In the genomic region with DNA sequence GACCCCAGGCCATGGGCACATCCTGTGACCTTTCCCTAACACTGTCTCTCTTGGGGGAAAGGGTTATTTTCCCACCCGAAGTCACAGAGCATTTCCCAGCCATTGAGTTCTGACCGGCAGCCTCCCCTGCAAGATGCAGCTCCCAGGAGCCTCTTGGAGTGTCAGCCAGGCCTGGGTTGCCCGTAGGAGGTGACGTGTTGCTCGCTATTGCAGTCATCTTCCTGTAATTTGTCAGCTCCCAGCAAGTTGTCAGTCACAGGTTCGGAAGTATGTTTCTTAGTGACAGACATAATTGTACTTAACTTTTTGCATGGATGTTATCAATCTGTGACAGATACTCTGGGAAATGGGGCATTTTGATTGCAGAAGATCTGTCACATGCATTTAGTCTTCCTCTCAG, we compare ENCODE assay signal across 21 cellular contexts.
A peak's percentile ranks its signal among the peaks of the same experiment; 100 is the strongest.
DNase-seq lines count a peak whose midpoint lies in the region; ATAC-seq and TF ChIP-seq lines count a peak whose summit lies in the region.
"Had no signal": no experiment of that assay in that cellular context is flagged by ENCODE, and none has a peak within 500 bp of the region (broad histone marks: within the 10 kb centered on the region; RNA-seq: fewer than 3 reads in every experiment).

No MANE protein-coding gene starts in this region.

- DNase-seq in activated CD4-positive, alpha-beta memory T cell treated with anti-CD3 and anti-CD28 coated beads for 36 hours, result peak; percentile 50
- no peak for DNase-seq in activated CD4-positive, alpha-beta memory T cell treated with anti-CD3 and anti-CD28 coated beads, Interleukin-2, amount 10 ng/mL, durations not matched to agents 7 days and 5 days
- DNase-seq in CD8-positive, alpha-beta memory T cell, result no peak
- DNase-seq in UCSD-AML1 (lab: John Stamatoyannopoulos, UW; ENCODE audit: unreplicated experiment), result peak; percentile 27
- no peak for DNase-seq in naive thymus-derived CD8-positive, alpha-beta T cell
- no peak for DNase-seq in HAP-1 (ENCODE audit: low spot score in 2 of 2)
- no peak for DNase-seq in HEK293T (ENCODE audit: extremely low spot score)
- DNase-seq: 8988T; CD8-positive, alpha-beta T cell; DND-41; NCI-H1436; NCI-H2029 treated with DMSO at 0.1 percent for 48 hours; NCI-H2171 treated with DMSO at 0.1 percent for 48 hours; NCI-H446 treated with DMSO at 0.1 percent for 48 hours; NCI-H774; PC-3 had no signal

- H3K4me1 Mint-ChIP-seq in activated CD4-positive, alpha-beta memory T cell treated with anti-CD3 and anti-CD28 coated beads for 36 hours (ENCODE audit: low read depth), result peaks cover 27% of the 10 kb centered on the region
- peaks cover 44% of the 10 kb centered on the region for H3K4me1 Mint-ChIP-seq in activated CD4-positive, alpha-beta memory T cell treated with anti-CD3 and anti-CD28 coated beads, Interleukin-2, amount 10 ng/mL, durations not matched to agents 7 days and 5 days
- peaks cover 24 to 55% (median 30%) of the 10 kb centered on the region in 3 donors for H3K4me1 Mint-ChIP-seq in CD8-positive, alpha-beta memory T cell
- peaks cover 25 to 59% (median 44%) of the 10 kb centered on the region in 4 donors for H3K4me1 Mint-ChIP-seq in naive thymus-derived CD8-positive, alpha-beta T cell

- H3K27ac ChIP-seq in CD8-positive, alpha-beta memory T cell (ENCODE audit: low read depth, low read length), result no peak overlapping the region
- H3K27ac ChIP-seq: BLaER1, HL-60 had no signal

- H3K9me3 ChIP-seq in CD8-positive, alpha-beta memory T cell (ENCODE audit: low read length), result no peaks in the 10 kb centered on the region
- no peaks in the 10 kb centered on the region for H3K9me3 ChIP-seq in HAP-1
- H3K9me3 ChIP-seq: BLaER1 had no signal

- no peaks in the 10 kb centered on the region for H3K36me3 Mint-ChIP-seq in activated CD4-positive, alpha-beta memory T cell treated with anti-CD3 and anti-CD28 coated beads for 36 hours
- H3K36me3 Mint-ChIP-seq in activated CD4-positive, alpha-beta memory T cell treated with anti-CD3 and anti-CD28 coated beads, Interleukin-2, amount 10 ng/mL, durations not matched to agents 7 days and 5 days (ENCODE audit: low read depth), result no peaks in the 10 kb centered on the region
- H3K36me3 Mint-ChIP-seq in CD8-positive, alpha-beta memory T cell, result peaks cover 0 to 76% (median 7%) of the 10 kb centered on the region in 3 donors
- H3K36me3 Mint-ChIP-seq in naive thymus-derived CD8-positive, alpha-beta T cell, result peaks cover 0 to 22% (median 0%) of the 10 kb centered on the region in 3 donors

- no peak overlapping the region for H3K4me3 ChIP-seq in CD8-positive, alpha-beta memory T cell (ENCODE audit: low read length)
- H3K4me3 ChIP-seq in HAP-1, result no peak overlapping the region
- H3K4me3 ChIP-seq: BLaER1 had no signal

- no peak overlapping the region for H3K4me3 Mint-ChIP-seq in activated CD4-positive, alpha-beta memory T cell treated with anti-CD3 and anti-CD28 coated beads for 36 hours
- H3K4me3 Mint-ChIP-seq in activated CD4-positive, alpha-beta memory T cell treated with anti-CD3 and anti-CD28 coated beads, Interleukin-2, amount 10 ng/mL, durations not matched to agents 7 days and 5 days, result no peak overlapping the region
- H3K4me3 Mint-ChIP-seq in CD8-positive, alpha-beta memory T cell, result no peak overlapping the region
- peak overlapping the region in 1 of 10 donors; percentile 45 for H3K4me3 Mint-ChIP-seq in naive thymus-derived CD8-positive, alpha-beta T cell
- H3K4me3 Mint-ChIP-seq: CD8-positive, alpha-beta T cell; IgD-negative memory B cell had no signal

- intact Hi-C loops in activated CD4-positive, alpha-beta memory T cell treated with anti-CD3 and anti-CD28 coated beads for 36 hours (cut with micrococcal nuclease), result no loop called here

- peaks cover 27% of the 10 kb centered on the region for H3K4me1 ChIP-seq in CD8-positive, alpha-beta memory T cell (ENCODE audit: insufficient read depth, low read length)
- H3K4me1 ChIP-seq in HAP-1, result no peaks in the 10 kb centered on the region

- H3K9me3 Mint-ChIP-seq in activated CD4-positive, alpha-beta memory T cell treated with anti-CD3 and anti-CD28 coated beads for 36 hours, result no peaks in the 10 kb centered on the region
- H3K9me3 Mint-ChIP-seq in activated CD4-positive, alpha-beta memory T cell treated with anti-CD3 and anti-CD28 coated beads, Interleukin-2, amount 10 ng/mL, durations not matched to agents 7 days and 5 days, result no peaks in the 10 kb centered on the region
- H3K9me3 Mint-ChIP-seq in CD8-positive, alpha-beta memory T cell, result no peaks in the 10 kb centered on the region
- H3K9me3 Mint-ChIP-seq in naive thymus-derived CD8-positive, alpha-beta T cell, result no peaks in the 10 kb centered on the region
- H3K9me3 Mint-ChIP-seq: CD8-positive, alpha-beta T cell; IgD-negative memory B cell had no signal

- POLR2A ChIA-PET in activated CD4-positive, alpha-beta memory T cell treated with anti-CD3 and anti-CD28 coated beads for 36 hours (lab: Charles Lee), result no interaction called here
- POLR2A ChIA-PET in activated CD4-positive, alpha-beta memory T cell treated with anti-CD3 and anti-CD28 coated beads, Interleukin-2, amount 10 ng/mL, durations not matched to agents 7 days and 5 days (lab: Charles Lee), result no interaction called here
- POLR2A ChIA-PET in CD8-positive, alpha-beta memory T cell (lab: Charles Lee), result no interaction called here
- POLR2A ChIA-PET in naive thymus-derived CD8-positive, alpha-beta T cell (lab: Charles Lee), result interaction anchor here (0.7 kb wide), 1 partner anchor 92 kb away, joined by 3 read pairs; no protein-coding TSS in a partner anchor
- POLR2A ChIA-PET in HEK293T (lab: Yijun Ruan, JAX), result no interaction called here

- CTCF ChIA-PET in activated CD4-positive, alpha-beta memory T cell treated with anti-CD3 and anti-CD28 coated beads for 36 hours (lab: Charles Lee), result interaction anchor here (1.2 to 3.7 kb wide), 2 partner anchors 90 to 157 kb away, joined by 3 to 43 read pairs; no protein-coding TSS in a partner anchor
- CTCF ChIA-PET in activated CD4-positive, alpha-beta memory T cell treated with anti-CD3 and anti-CD28 coated beads, Interleukin-2, amount 10 ng/mL, durations not matched to agents 7 days and 5 days (lab: Charles Lee), result interaction anchor here (6.9 kb wide), 1 partner anchor 90 kb away, joined by 57 read pairs; no protein-coding TSS in a partner anchor
- CTCF ChIA-PET in CD8-positive, alpha-beta memory T cell (lab: Charles Lee), result interaction anchor here (6.2 kb wide), 1 partner anchor 100 kb away, joined by 89 read pairs; no protein-coding TSS in a partner anchor
- CTCF ChIA-PET in HEK293T (lab: Yijun Ruan, JAX), result no interaction called here

- no peaks in the 10 kb centered on the region for H3K27me3 Mint-ChIP-seq in activated CD4-positive, alpha-beta memory T cell treated with anti-CD3 and anti-CD28 coated beads for 36 hours
- H3K27me3 Mint-ChIP-seq in activated CD4-positive, alpha-beta memory T cell treated with anti-CD3 and anti-CD28 coated beads, Interleukin-2, amount 10 ng/mL, durations not matched to agents 7 days and 5 days, result peaks cover 5% of the 10 kb centered on the region
- H3K27me3 Mint-ChIP-seq in CD8-positive, alpha-beta memory T cell, result no peaks in the 10 kb centered on the region
- no peaks in the 10 kb centered on the region for H3K27me3 Mint-ChIP-seq in naive thymus-derived CD8-positive, alpha-beta T cell
- H3K27me3 Mint-ChIP-seq: IgD-negative memory B cell had no signal

- H3K27me3 ChIP-seq in CD8-positive, alpha-beta memory T cell (ENCODE audit: insufficient read depth, low read length, poor library complexity, severe bottlenecking), result no peaks in the 10 kb centered on the region
- H3K27me3 ChIP-seq in HAP-1 (ENCODE audit: low read depth), result no peaks in the 10 kb centered on the region
- H3K27me3 ChIP-seq: BLaER1 had no signal

- no peaks in the 10 kb centered on the region for H3K36me3 ChIP-seq in CD8-positive, alpha-beta memory T cell (ENCODE audit: insufficient read depth, low read length)
- H3K36me3 ChIP-seq in HAP-1 (replicated peaks), result no peaks in the 10 kb centered on the region; the same call in 1 of the 2 replicates

- no peak overlapping the region for H3K27ac Mint-ChIP-seq in activated CD4-positive, alpha-beta memory T cell treated with anti-CD3 and anti-CD28 coated beads for 36 hours
- no peak overlapping the region for H3K27ac Mint-ChIP-seq in activated CD4-positive, alpha-beta memory T cell treated with anti-CD3 and anti-CD28 coated beads, Interleukin-2, amount 10 ng/mL, durations not matched to agents 7 days and 5 days
- H3K27ac Mint-ChIP-seq in CD8-positive, alpha-beta memory T cell, result peak overlapping the region in 5 of 8 donors; percentile 5 to 74 (median 32)
- peak overlapping the region in 6 of 10 donors; percentile 18 to 64 (median 41) for H3K27ac Mint-ChIP-seq in naive thymus-derived CD8-positive, alpha-beta T cell
- H3K27ac Mint-ChIP-seq: CD8-positive, alpha-beta T cell; IgD-negative memory B cell had no signal

- in situ Hi-C loops in HAP-1 (cut with MboI; ENCODE audit: low sequenced_read_pairs), result no loop called here

- ATAC-seq in naive thymus-derived CD8-positive, alpha-beta T cell, result no peak
- no peak for ATAC-seq in HG02798 (IDR thresholded peaks at IDR 0.05; ENCODE audit: poor library complexity, unreplicated experiment)
- ATAC-seq: CD8-positive, alpha-beta T cell; HCT116; PC-3 had no signal

TF ChIP-seq in HEK293T, 16 proteins besides CTCF, POLR2A, EP300 and RAD21 (continues in another document):
- no peak for TF ChIP-seq HDGF (IDR thresholded peaks at IDR 0.05; ENCODE audit: borderline replicate concordance)
- TF ChIP-seq ARNT (IDR thresholded peaks at IDR 0.05), result no peak
- TF ChIP-seq FOXK2 (IDR thresholded peaks at IDR 0.05), result no peak
- no peak for TF ChIP-seq TARDBP (IDR thresholded peaks at IDR 0.05)
- TF ChIP-seq ELF4 (IDR thresholded peaks at IDR 0.05), result no peak
- TF ChIP-seq SP1 (IDR thresholded peaks at IDR 0.05), result no peak
- no peak for TF ChIP-seq FOXM1 (IDR thresholded peaks at IDR 0.05; ENCODE audit: borderline replicate concordance)
- TF ChIP-seq CTBP1 (IDR thresholded peaks at IDR 0.05; ENCODE audit: borderline replicate concordance), result no peak
- no peak for TF ChIP-seq SUZ12 (IDR thresholded peaks at IDR 0.05)
- TF ChIP-seq LEF1 (IDR thresholded peaks at IDR 0.05; ENCODE audit: borderline replicate concordance), result no peak
- TF ChIP-seq ZNF384 (IDR thresholded peaks at IDR 0.05), result no peak
- TF ChIP-seq NFRKB (IDR thresholded peaks at IDR 0.05), result no peak
- no peak for TF ChIP-seq L3MBTL2 (conservative IDR thresholded peaks at IDR 0.05)
- no peak for TF ChIP-seq BHLHE40 (IDR thresholded peaks at IDR 0.05; ENCODE audit: borderline replicate concordance)
- TF ChIP-seq, protein P1, sequence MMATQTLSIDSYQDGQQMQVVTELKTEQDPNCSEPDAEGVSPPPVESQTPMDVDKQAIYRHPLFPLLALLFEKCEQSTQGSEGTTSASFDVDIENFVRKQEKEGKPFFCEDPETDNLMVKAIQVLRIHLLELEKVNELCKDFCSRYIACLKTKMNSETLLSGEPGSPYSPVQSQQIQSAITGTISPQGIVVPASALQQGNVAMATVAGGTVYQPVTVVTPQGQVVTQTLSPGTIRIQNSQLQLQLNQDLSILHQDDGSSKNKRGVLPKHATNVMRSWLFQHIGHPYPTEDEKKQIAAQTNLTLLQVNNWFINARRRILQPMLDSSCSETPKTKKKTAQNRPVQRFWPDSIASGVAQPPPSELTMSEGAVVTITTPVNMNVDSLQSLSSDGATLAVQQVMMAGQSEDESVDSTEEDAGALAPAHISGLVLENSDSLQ (IDR thresholded peaks at IDR 0.05), result no peak

Comparison
In these comparisons a context has a peak if more than half of its experiments do, and no peak if none do; other contexts are left out.
1. DNase-seq: peak in activated CD4-positive, alpha-beta memory T cell treated with anti-CD3 and anti-CD28 coated beads for 36 hours (single experiment) and UCSD-AML1 (single experiment); none in activated CD4-positive, alpha-beta memory T cell treated with anti-CD3 and anti-CD28 coated beads, Interleukin-2, amount 10 ng/mL, durations not matched to agents 7 days and 5 days (single experiment), CD8-positive, alpha-beta memory T cell (0 of 5), naive thymus-derived CD8-positive, alpha-beta T cell (0 of 10), HAP-1 (0 of 2) and HEK293T (single experiment).
2. H3K27ac Mint-ChIP-seq: peak in CD8-positive, alpha-beta memory T cell (5 of 8) and naive thymus-derived CD8-positive, alpha-beta T cell (6 of 10); none in activated CD4-positive, alpha-beta memory T cell treated with anti-CD3 and anti-CD28 coated beads for 36 hours (single experiment) and activated CD4-positive, alpha-beta memory T cell treated with anti-CD3 and anti-CD28 coated beads, Interleukin-2, amount 10 ng/mL, durations not matched to agents 7 days and 5 days (single experiment).